Comparison of ENCODE assay signal across 24 cellular contexts in the genomic region with DNA sequence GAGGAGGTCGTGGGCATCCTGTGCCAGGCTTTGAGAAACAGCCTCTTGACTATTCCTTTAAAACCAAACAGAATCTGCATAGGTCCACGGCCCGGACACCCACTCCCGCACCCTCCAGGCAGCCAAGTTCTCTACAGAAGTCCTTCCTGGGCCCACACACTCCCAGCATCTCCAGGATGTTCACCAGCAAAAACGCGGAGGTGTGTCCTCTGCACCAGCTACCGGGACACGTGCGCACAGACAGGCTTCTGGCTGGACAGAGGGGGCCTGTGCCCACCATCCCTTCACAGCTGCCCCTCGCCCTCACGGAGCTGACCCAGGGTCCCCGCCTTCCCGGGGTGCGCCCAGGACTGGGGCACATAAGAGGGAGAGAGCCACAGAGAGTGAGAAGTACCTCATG. TPM values are rescaled to one million over a fixed set of nuclear protein-coding genes. Genes with fewer than 3 reads are reported as not detected.
DNase-seq lines count a peak whose midpoint lies in the region; ATAC-seq, FAIRE-seq and TF ChIP-seq lines count a peak whose summit lies in the region.
"Had no signal": no experiment of that assay in that cellular context is flagged by ENCODE, and none has a peak within 500 bp of the region (broad histone marks: within the 10 kb centered on the region; RNA-seq: fewer than 3 reads in every experiment).

No MANE protein-coding gene starts in this region.

- H3K4me3 ChIP-seq in right cardiac atrium (ENCODE audit: low read length) (no peak overlapping the region), kidney (ENCODE audit: low read length in 2 of 2) (no peak overlapping the region), osteoblast (ENCODE audit: insufficient read depth, low read length) (no peak overlapping the region)
- H3K4me3 ChIP-seq: BLaER1 had no signal

- H4K20me1 ChIP-seq in osteoblast (ENCODE audit: insufficient read depth, low read length), result peaks cover 15% of the 10 kb centered on the region

- no peak overlapping the region for H3K27ac ChIP-seq in right cardiac atrium (ENCODE audit: low read length)
- no peak overlapping the region for H3K27ac ChIP-seq in kidney (ENCODE audit: low read depth in 2 of 2, low read length in 2 of 2)
- no peak overlapping the region for H3K27ac ChIP-seq in osteoblast (ENCODE audit: low read depth, low read length)
- H3K27ac ChIP-seq: BLaER1 had no signal

- WGBS in right cardiac atrium, result 92% methylated on average over 14 of the region's 14 CpGs

- H3K27me3 ChIP-seq in right cardiac atrium (ENCODE audit: control insufficient read depth, insufficient read depth) (no peaks in the 10 kb centered on the region), osteoblast (ENCODE audit: insufficient read depth, low read length) (no peaks in the 10 kb centered on the region)
- H3K27me3 ChIP-seq: BE2C, BLaER1 had no signal

- intact Hi-C loops in right cardiac atrium (cut with DNase I), result loop anchor here in 2 of 4 donors (5.0 kb wide), 1 partner anchor 355 kb away; no protein-coding TSS in a partner anchor
- intact Hi-C loops in Right ventricle myocardium superior (cut with DNase I), result loop anchor here (5.0 kb wide), 1 partner anchor 345 kb away; no protein-coding TSS in a partner anchor
- intact Hi-C loops in kidney (cut with DNase I), result loop anchor here (10.0 kb wide), 1 partner anchor 357 kb away; no protein-coding TSS in a partner anchor

- TF ChIP-seq CTCF in kidney (IDR thresholded peaks at IDR 0.05; ENCODE audit: borderline replicate concordance, extremely low read depth, insufficient read depth) (no peak), osteoblast (IDR thresholded peaks at IDR 0.05; ENCODE audit: extremely low read depth, low read depth, low read length) (no peak)

- H3K9me3 ChIP-seq in right cardiac atrium (ENCODE audit: control insufficient read depth, low read length) (no peaks in the 10 kb centered on the region), kidney (ENCODE audit: control insufficient read depth in 1 of 2, low read length in 2 of 2) (no peaks in the 10 kb centered on the region), osteoblast (ENCODE audit: low read depth, low read length) (no peaks in the 10 kb centered on the region)
- H3K9me3 ChIP-seq: BE2C, BLaER1 had no signal

- DNase-seq in right cardiac atrium, result peak in 2 of 3 donors; percentile 15 to 36
- DNase-seq in Right ventricle myocardium superior, result no peak
- DNase-seq in kidney, result peak; percentile 42
- DNase-seq in osteoblast (ENCODE audit: insufficient read length, low spot score, missing footprints), result peak; percentile 54
- DNase-seq in RPMI8226, result no peak
- no peak for DNase-seq in DMS79 treated with DMSO at 0.1 percent for 48 hours (lab: John Stamatoyannopoulos, UW)
- DNase-seq: 8988T; ACHN; BE2C; C1 segment of cervical spinal cord; CD4-positive, alpha-beta memory T cell; CD4-positive, CD25-positive, alpha-beta regulatory T cell; CD8-positive, alpha-beta memory T cell; COR-L47; DMS 273 treated with DMSO at 0.1 percent for 48 hours; DMS153; DMS53; DMS79; GF-D8 had no signal

- no peaks in the 10 kb centered on the region for H3K79me2 ChIP-seq in osteoblast (ENCODE audit: insufficient read depth, low read length)

- ATAC-seq in right cardiac atrium (no peak), Right ventricle myocardium superior (ENCODE audit: poor library complexity) (no peak), GM18519 (IDR thresholded peaks at IDR 0.05; ENCODE audit: low FRiP score, unreplicated experiment) (no peak)

- H3K36me3 ChIP-seq in kidney (ENCODE audit: control insufficient read depth in 1 of 2, insufficient read depth in 2 of 2, low read length in 2 of 2) (peaks cover 0 to 3% of the 10 kb centered on the region in 2 donors), osteoblast (ENCODE audit: insufficient read depth, low read length) (no peaks in the 10 kb centered on the region)
- H3K36me3 ChIP-seq: BE2C, BLaER1 had no signal

- H2AFZ ChIP-seq in osteoblast (ENCODE audit: low read length), result no peak overlapping the region

- FAIRE-seq in kidney (lab: Jason Lieb, UNC), result no peak
- FAIRE-seq: A204.1, G401.6, GM12891 had no signal

- H3K4me2 ChIP-seq in osteoblast (ENCODE audit: insufficient read depth, low read length), result no peak overlapping the region
- H3K4me2 ChIP-seq: BLaER1 had no signal

- no peak overlapping the region for H3K9ac ChIP-seq in kidney (ENCODE audit: low read length in 2 of 2)
- H3K9ac ChIP-seq: BLaER1 had no signal

- H3K4me1 ChIP-seq in right cardiac atrium (ENCODE audit: control insufficient read depth, insufficient read depth, low read length), result no peaks in the 10 kb centered on the region
- H3K4me1 ChIP-seq in kidney (ENCODE audit: control insufficient read depth in 1 of 2, insufficient read depth in 1 of 2, low read depth in 1 of 2, low read length in 2 of 2), result no peaks in the 10 kb centered on the region
- peaks cover 6% of the 10 kb centered on the region for H3K4me1 ChIP-seq in osteoblast (ENCODE audit: insufficient read depth, low read length)
- H3K4me1 ChIP-seq: BLaER1 had no signal

RNA-seq across cellular contexts. Expression of a gene that starts 44.2 kb away (rescaled TPM):
- 10 to 100 TPM; 13.1 to 18.3 (median 15.7) TPM for total RNA-seq in right cardiac atrium
- 12.7 TPM for polyA plus RNA-seq in right cardiac atrium
- total RNA-seq in Right ventricle myocardium superior, result 16.1 TPM
- total RNA-seq in kidney, result 22.4 TPM
- 13.0 TPM for polyA plus RNA-seq in kidney (ENCODE audit: insufficient read depth, low read depth, low replicate concordance)
- total RNA-seq in osteoblast, result 31.5 and 35.5 TPM in 2 replicates

Comparison
In these comparisons a context has a peak if more than half of its experiments do, and no peak if none do; other contexts are left out.
1. DNase-seq: peak in right cardiac atrium (2 of 3), kidney (single experiment) and osteoblast (single experiment); none in Right ventricle myocardium superior (single experiment), RPMI8226 (single experiment) and DMS79 treated with DMSO at 0.1 percent for 48 hours (single experiment).